Comparison of ENCODE assay signal across 11 cellular contexts in genomic region chr19:1373534-1374249, GRCh38. TPM values are rescaled to one million over a fixed set of nuclear protein-coding genes. Genes with fewer than 3 reads are reported as not detected.
A peak's percentile ranks its signal among the peaks of the same experiment; 100 is the strongest.
DNase-seq lines count a peak whose midpoint lies in the region; ATAC-seq and TF ChIP-seq lines count a peak whose summit lies in the region.
"Had no signal": no experiment of that assay in that cellular context is flagged by ENCODE, and none has a peak within 500 bp of the region (broad histone marks: within the 10 kb centered on the region; RNA-seq: fewer than 3 reads in every experiment).

No MANE protein-coding gene starts in this region.

- TF ChIP-seq CTCF in esophagus squamous epithelium (IDR thresholded peaks at IDR 0.05) (no peak), lung (IDR thresholded peaks at IDR 0.05; ENCODE audit: control extremely low read depth, extremely low read depth) (no peak), suprapubic skin (IDR thresholded peaks at IDR 0.05) (no peak)

- TF ChIP-seq EP300 in suprapubic skin (IDR thresholded peaks at IDR 0.05), result no peak

- H3K9me3 ChIP-seq in esophagus squamous epithelium, result no peaks in the 10 kb centered on the region
- no peaks in the 10 kb centered on the region for H3K9me3 ChIP-seq in lung (ENCODE audit: control insufficient read depth in 2 of 2, insufficient read depth in 1 of 2, low read length in 1 of 2)
- H3K9me3 ChIP-seq in suprapubic skin, result no peaks in the 10 kb centered on the region

- peak; percentile 84 for DNase-seq in NCI-H82 (lab: John Stamatoyannopoulos, UW)
- DNase-seq in esophagus squamous epithelium (lab: John Stamatoyannopoulos, UW), result no peak
- DNase-seq in lung (ENCODE audit: low spot score), result no peak
- peak in 1 of 2 donors; percentile 59 for DNase-seq in suprapubic skin (ENCODE audit: low spot score in 2 of 2)
- DNase-seq: activated T-cell treated with anti-CD3 and anti-CD28 coated beads for 4 hours, COR-L47, H7 had no signal

- intact Hi-C loops in esophagus squamous epithelium (cut with DNase I), result no loop called here

- ATAC-seq in lung (ENCODE audit: insufficient read depth, low FRiP score) (no peak), HG03439 (IDR thresholded peaks at IDR 0.05; ENCODE audit: unreplicated experiment) (no peak), GM21390 (IDR thresholded peaks at IDR 0.05; ENCODE audit: unreplicated experiment) (no peak), HG03442 (IDR thresholded peaks at IDR 0.05; ENCODE audit: unreplicated experiment) (no peak), GM19351 (IDR thresholded peaks at IDR 0.05; ENCODE audit: unreplicated experiment) (no peak)

- TF ChIP-seq POLR2A in esophagus squamous epithelium (IDR thresholded peaks at IDR 0.05), result no peak
- TF ChIP-seq POLR2A in suprapubic skin (IDR thresholded peaks at IDR 0.05), result no peak

- H3K27ac ChIP-seq in esophagus squamous epithelium, result peak overlapping the region; percentile 31 to 85 (median 76)
- H3K27ac ChIP-seq in lung (ENCODE audit: low read depth in 1 of 2, low read length in 1 of 2), result peak overlapping the region; percentile 47 to 66
- H3K27ac ChIP-seq in suprapubic skin, result peak overlapping the region; percentile 12

- H3K27me3 ChIP-seq in esophagus squamous epithelium (no peaks in the 10 kb centered on the region), lung (ENCODE audit: control insufficient read depth, insufficient read depth) (no peaks in the 10 kb centered on the region), suprapubic skin (no peaks in the 10 kb centered on the region)

- H3K4me3 ChIP-seq in esophagus squamous epithelium (no peak overlapping the region), lung (no peak overlapping the region), suprapubic skin (no peak overlapping the region)

- WGBS in esophagus squamous epithelium, 2 donors, result 75 to 83% methylated on average over 12 to 15 of the region's 22 CpGs
- WGBS in lung, 2 donors, result 68 to 81% methylated on average over 22 of the region's 22 CpGs
- WGBS in suprapubic skin, result 81% methylated on average over 13 of the region's 22 CpGs

- H3K4me1 ChIP-seq in esophagus squamous epithelium (peaks cover 0 to 14% (median 9%) of the 10 kb centered on the region in 3 donors), lung (ENCODE audit: control insufficient read depth in 2 of 2, insufficient read depth in 2 of 2, low read length in 2 of 2) (no peaks in the 10 kb centered on the region), suprapubic skin (no peaks in the 10 kb centered on the region)

- H3K36me3 ChIP-seq in esophagus squamous epithelium, result peaks cover 23 to 82% (median 32%) of the 10 kb centered on the region in 3 donors
- peaks cover 9 to 58% of the 10 kb centered on the region in 2 donors for H3K36me3 ChIP-seq in lung (ENCODE audit: control insufficient read depth in 2 of 2, insufficient read depth in 2 of 2, low read length in 2 of 2)
- H3K36me3 ChIP-seq in suprapubic skin, result peaks cover 74% of the 10 kb centered on the region

RNA-seq across cellular contexts. Expression of gene NDUFS7, which starts 10.0 kb away (rescaled TPM):
- total RNA-seq in esophagus squamous epithelium, result 100 to 1,000 TPM; 124 to 191 (median 165) TPM
- 100 to 1,000 TPM in 1 of 2 donors, 10 to 100 TPM in 1; 33.4 to 114 TPM for total RNA-seq in lung
- 100 to 1,000 TPM; 103 to 133 TPM for polyA plus RNA-seq in lung
- total RNA-seq in suprapubic skin, result 100 to 1,000 TPM in 2 of 4 donors, 10 to 100 TPM in 2; 66.8 to 154 (median 97.5) TPM

RNA-seq across cellular contexts. Expression of gene GAMT, which starts 27.6 kb away (rescaled TPM):
- total RNA-seq in esophagus squamous epithelium (10 to 100 TPM in 3 of 4 donors, 1 to 10 TPM in 1; 2.4 to 40.0 (median 13.1) TPM), lung (1 to 10 TPM; 7.1 to 8.6 TPM), suprapubic skin (10 to 100 TPM; 27.8 to 40.3 (median 34.0) TPM)
- 1 to 10 TPM; 2.9 to 7.6 TPM for polyA plus RNA-seq in lung

RNA-seq across cellular contexts. Expression of gene DAZAP1, which starts 33.7 kb away (rescaled TPM):
- total RNA-seq in esophagus squamous epithelium (10 to 100 TPM; 60.2 to 76.0 (median 69.0) TPM), lung (100 to 1,000 TPM in 1 of 2 donors, 10 to 100 TPM in 1; 61.4 to 125 TPM), suprapubic skin (10 to 100 TPM; 41.5 to 75.4 (median 49.2) TPM)
- 10 to 100 TPM; 77.3 to 82.8 TPM for polyA plus RNA-seq in lung

Comparison
In these comparisons a context has a peak if more than half of its experiments do, and no peak if none do; other contexts are left out.
1. H3K27ac ChIP-seq: peak in every context shown above with its lines; median percentile 76 in esophagus squamous epithelium; 56 in lung; 12 in suprapubic skin.